Comparison of ENCODE assay signal across 1 cellular context in genomic region chr18:3012306-3012919, GRCh38.
TF ChIP-seq lines count a peak whose summit lies in the region.

No MANE protein-coding gene starts in this region.

TF ChIP-seq in HEK293, 187 proteins besides CTCF, POLR2A, EP300 and RAD21 (continued from another document):
- TF ChIP-seq, protein P1, sequence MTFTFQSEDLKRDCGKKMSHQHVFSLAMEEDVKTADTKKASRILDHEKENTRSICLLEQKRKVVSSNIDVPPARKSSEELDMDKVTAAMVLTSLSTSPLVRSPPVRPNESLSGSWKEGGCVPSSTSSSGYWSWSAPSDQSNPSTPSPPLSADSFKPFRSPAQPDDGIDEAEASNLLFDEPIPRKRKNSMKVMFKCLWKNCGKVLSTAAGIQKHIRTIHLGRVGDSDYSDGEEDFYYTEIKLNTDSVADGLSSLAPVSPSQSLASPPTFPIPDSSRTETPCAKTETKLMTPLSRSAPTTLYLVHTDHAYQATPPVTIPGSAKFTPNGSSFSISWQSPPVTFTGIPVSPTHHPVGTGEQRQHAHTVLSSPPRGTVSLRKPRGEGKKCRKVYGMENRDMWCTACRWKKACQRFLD (tag by site-specific recombination; IDR thresholded peaks at IDR 0.05): no peak
- TF ChIP-seq ZBTB20 (tag by site-specific recombination; IDR thresholded peaks at IDR 0.05) (peak; percentile 30; the same call in 1 of the 2 replicates), ZNF138 (tag by site-specific recombination; IDR thresholded peaks at IDR 0.05; ENCODE audit: borderline replicate concordance) (no peak), ZIC2 (tag by site-specific recombination; IDR thresholded peaks at IDR 0.05) (peak; percentile 86), HOXC10 (CRISPR knock-in tag; IDR thresholded peaks at IDR 0.05) (no peak), ZNF837 (tag by site-specific recombination; IDR thresholded peaks at IDR 0.05) (no peak), ZNF23 (tag by site-specific recombination; IDR thresholded peaks at IDR 0.05; ENCODE audit: borderline replicate concordance) (no peak), ZNF670 (tag by site-specific recombination; IDR thresholded peaks at IDR 0.05; ENCODE audit: low read depth) (no peak), HOXD13 (CRISPR knock-in tag; IDR thresholded peaks at IDR 0.05; ENCODE audit: borderline replicate concordance) (no peak), ZNF394 (tag by site-specific recombination; IDR thresholded peaks at IDR 0.05; ENCODE audit: borderline replicate concordance) (no peak), KLF10 (tag by site-specific recombination; IDR thresholded peaks at IDR 0.05) (peak; percentile 70; the same call in 1 of the 2 replicates), ZBTB8A (tag by site-specific recombination; IDR thresholded peaks at IDR 0.05) (peak; percentile 69), ZNF211 (tag by site-specific recombination; IDR thresholded peaks at IDR 0.05; ENCODE audit: low read depth) (no peak), MYNN (tag by site-specific recombination; IDR thresholded peaks at IDR 0.05; ENCODE audit: borderline replicate concordance) (no peak), ZNF280C (tag by site-specific recombination; IDR thresholded peaks at IDR 0.05) (no peak), ZNF610 (tag by site-specific recombination; IDR thresholded peaks at IDR 0.05; ENCODE audit: borderline replicate concordance) (no peak), HOXA7 (CRISPR knock-in tag; IDR thresholded peaks at IDR 0.05; ENCODE audit: borderline replicate concordance) (no peak), ZNF768 (tag by site-specific recombination; IDR thresholded peaks at IDR 0.05) (no peak), ZBTB1 (tag by site-specific recombination; IDR thresholded peaks at IDR 0.05) (no peak), BCL11A (tag by site-specific recombination; IDR thresholded peaks at IDR 0.05; ENCODE audit: low read depth) (no peak), MZF1 (tag by site-specific recombination; IDR thresholded peaks at IDR 0.05; ENCODE audit: borderline replicate concordance) (no peak), ZNF626 (tag by site-specific recombination; IDR thresholded peaks at IDR 0.05) (no peak), PRDM2 (tag by site-specific recombination; IDR thresholded peaks at IDR 0.05; ENCODE audit: borderline replicate concordance) (no peak), ZNF132 (tag by site-specific recombination; IDR thresholded peaks at IDR 0.05; ENCODE audit: borderline replicate concordance) (no peak), ZNF302 (tag by site-specific recombination; IDR thresholded peaks at IDR 0.05; ENCODE audit: low read depth) (no peak), ZNF48 (tag by site-specific recombination; IDR thresholded peaks at IDR 0.05) (no peak), PATZ1 (tag by site-specific recombination; IDR thresholded peaks at IDR 0.05) (peak; percentile 90), ZNF514 (tag by site-specific recombination; IDR thresholded peaks at IDR 0.05) (no peak), SP3 (tag by site-specific recombination; IDR thresholded peaks at IDR 0.05) (no peak; the same call in 1 of the 2 replicates), FEZF1 (tag by site-specific recombination; IDR thresholded peaks at IDR 0.05) (no peak), GFI1B (tag by site-specific recombination; IDR thresholded peaks at IDR 0.05) (no peak), SALL2 (tag by site-specific recombination; IDR thresholded peaks at IDR 0.05; ENCODE audit: borderline replicate concordance) (no peak), ZFHX2 (tag by site-specific recombination; conservative IDR thresholded peaks at IDR 0.05) (peak; percentile 94), ZXDB (tag by site-specific recombination; IDR thresholded peaks at IDR 0.05) (peak; percentile 50; the same call in 1 of the 2 replicates), OSR2 (tag by site-specific recombination; IDR thresholded peaks at IDR 0.05) (no peak), ZNF501 (tag by site-specific recombination; IDR thresholded peaks at IDR 0.05) (peak; percentile 43; the same call in 1 of the 2 replicates), ZNF391 (tag by site-specific recombination; IDR thresholded peaks at IDR 0.05; ENCODE audit: borderline replicate concordance, low read depth) (0 out of 2 replicates have a peak, but pooled peaks have one; percentile 20), ZNF76 (tag by site-specific recombination; IDR thresholded peaks at IDR 0.05; ENCODE audit: borderline replicate concordance, low read depth) (no peak), ZNF701 (tag by site-specific recombination; IDR thresholded peaks at IDR 0.05) (no peak), ZFP37 (tag by site-specific recombination; IDR thresholded peaks at IDR 0.05) (no peak), ZSCAN23 (tag by site-specific recombination; IDR thresholded peaks at IDR 0.05) (no peak), ZNF660 (tag by site-specific recombination; IDR thresholded peaks at IDR 0.05) (no peak), GLIS1 (tag by site-specific recombination; IDR thresholded peaks at IDR 0.05) (peak; percentile 86), ZSCAN16 (tag by site-specific recombination; IDR thresholded peaks at IDR 0.05) (no peak), ZNF157 (tag by site-specific recombination; IDR thresholded peaks at IDR 0.05) (no peak)
- TF ChIP-seq, protein P2, sequence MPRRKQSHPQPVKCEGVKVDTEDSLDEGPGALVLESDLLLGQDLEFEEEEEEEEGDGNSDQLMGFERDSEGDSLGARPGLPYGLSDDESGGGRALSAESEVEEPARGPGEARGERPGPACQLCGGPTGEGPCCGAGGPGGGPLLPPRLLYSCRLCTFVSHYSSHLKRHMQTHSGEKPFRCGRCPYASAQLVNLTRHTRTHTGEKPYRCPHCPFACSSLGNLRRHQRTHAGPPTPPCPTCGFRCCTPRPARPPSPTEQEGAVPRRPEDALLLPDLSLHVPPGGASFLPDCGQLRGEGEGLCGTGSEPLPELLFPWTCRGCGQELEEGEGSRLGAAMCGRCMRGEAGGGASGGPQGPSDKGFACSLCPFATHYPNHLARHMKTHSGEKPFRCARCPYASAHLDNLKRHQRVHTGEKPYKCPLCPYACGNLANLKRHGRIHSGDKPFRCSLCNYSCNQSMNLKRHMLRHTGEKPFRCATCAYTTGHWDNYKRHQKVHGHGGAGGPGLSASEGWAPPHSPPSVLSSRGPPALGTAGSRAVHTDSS (tag by site-specific recombination; IDR thresholded peaks at IDR 0.05): no peak; the same call in 1 of the 2 replicates
- TF ChIP-seq, protein P3, sequence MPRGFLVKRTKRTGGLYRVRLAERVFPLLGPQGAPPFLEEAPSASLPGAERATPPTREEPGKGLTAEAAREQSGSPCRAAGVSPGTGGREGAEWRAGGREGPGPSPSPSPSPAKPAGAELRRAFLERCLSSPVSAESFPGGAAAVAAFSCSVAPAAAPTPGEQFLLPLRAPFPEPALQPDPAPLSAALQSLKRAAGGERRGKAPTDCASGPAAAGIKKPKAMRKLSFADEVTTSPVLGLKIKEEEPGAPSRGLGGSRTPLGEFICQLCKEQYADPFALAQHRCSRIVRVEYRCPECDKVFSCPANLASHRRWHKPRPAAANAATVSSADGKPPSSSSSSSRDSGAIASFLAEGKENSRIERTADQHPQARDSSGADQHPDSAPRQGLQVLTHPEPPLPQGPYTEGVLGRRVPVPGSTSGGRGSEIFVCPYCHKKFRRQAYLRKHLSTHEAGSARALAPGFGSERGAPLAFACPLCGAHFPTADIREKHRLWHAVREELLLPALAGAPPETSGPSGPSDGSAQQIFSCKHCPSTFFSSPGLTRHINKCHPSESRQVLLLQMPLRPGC (tag by site-specific recombination; IDR thresholded peaks at IDR 0.05): no peak
- TF ChIP-seq, protein P4, sequence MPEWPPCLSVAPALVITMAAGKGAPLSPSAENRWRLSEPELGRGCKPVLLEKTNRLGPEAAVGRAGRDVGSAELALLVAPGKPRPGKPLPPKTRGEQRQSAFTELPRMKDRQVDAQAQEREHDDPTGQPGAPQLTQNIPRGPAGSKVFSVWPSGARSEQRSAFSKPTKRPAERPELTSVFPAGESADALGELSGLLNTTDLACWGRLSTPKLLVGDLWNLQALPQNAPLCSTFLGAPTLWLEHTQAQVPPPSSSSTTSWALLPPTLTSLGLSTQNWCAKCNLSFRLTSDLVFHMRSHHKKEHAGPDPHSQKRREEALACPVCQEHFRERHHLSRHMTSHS (tag by site-specific recombination; IDR thresholded peaks at IDR 0.05): no peak
- TF ChIP-seq, protein P5, sequence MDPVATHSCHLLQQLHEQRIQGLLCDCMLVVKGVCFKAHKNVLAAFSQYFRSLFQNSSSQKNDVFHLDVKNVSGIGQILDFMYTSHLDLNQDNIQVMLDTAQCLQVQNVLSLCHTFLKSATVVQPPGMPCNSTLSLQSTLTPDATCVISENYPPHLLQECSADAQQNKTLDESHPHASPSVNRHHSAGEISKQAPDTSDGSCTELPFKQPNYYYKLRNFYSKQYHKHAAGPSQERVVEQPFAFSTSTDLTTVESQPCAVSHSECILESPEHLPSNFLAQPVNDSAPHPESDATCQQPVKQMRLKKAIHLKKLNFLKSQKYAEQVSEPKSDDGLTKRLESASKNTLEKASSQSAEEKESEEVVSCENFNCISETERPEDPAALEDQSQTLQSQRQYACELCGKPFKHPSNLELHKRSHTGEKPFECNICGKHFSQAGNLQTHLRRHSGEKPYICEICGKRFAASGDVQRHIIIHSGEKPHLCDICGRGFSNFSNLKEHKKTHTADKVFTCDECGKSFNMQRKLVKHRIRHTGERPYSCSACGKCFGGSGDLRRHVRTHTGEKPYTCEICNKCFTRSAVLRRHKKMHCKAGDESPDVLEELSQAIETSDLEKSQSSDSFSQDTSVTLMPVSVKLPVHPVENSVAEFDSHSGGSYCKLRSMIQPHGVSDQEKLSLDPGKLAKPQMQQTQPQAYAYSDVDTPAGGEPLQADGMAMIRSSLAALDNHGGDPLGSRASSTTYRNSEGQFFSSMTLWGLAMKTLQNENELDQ (tag by site-specific recombination; IDR thresholded peaks at IDR 0.05; ENCODE audit: low read depth): no peak
- TF ChIP-seq, protein P6, sequence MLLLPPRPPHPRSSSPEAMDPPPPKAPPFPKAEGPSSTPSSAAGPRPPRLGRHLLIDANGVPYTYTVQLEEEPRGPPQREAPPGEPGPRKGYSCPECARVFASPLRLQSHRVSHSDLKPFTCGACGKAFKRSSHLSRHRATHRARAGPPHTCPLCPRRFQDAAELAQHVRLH (tag by site-specific recombination; IDR thresholded peaks at IDR 0.05): no peak
